In the genomic region with DNA sequence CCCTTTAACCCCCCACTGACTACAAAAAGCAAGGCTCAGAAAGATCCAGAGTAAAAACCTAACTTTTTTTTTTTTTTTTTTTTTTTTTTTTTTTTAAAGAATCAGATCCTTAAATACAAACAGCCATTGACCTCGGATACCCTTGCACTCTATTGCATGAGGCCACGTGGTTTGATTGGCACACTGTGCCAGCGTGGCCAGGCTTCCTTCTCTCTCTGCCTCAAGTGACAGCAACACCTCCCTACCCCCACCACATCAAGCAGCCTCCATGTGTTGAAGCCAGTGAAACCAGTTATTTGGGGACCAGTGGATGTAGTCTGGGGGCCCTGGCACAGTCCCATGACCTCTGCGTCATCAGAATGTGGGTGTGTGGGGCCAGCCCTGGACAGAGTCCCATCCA, we compare ENCODE assay signal across 24 cellular contexts.
DNase-seq lines count a peak whose midpoint lies in the region; ATAC-seq and TF ChIP-seq lines count a peak whose summit lies in the region.
"Had no signal": no experiment of that assay in that cellular context is flagged by ENCODE, and none has a peak within 500 bp of the region (broad histone marks: within the 10 kb centered on the region; RNA-seq: fewer than 3 reads in every experiment).

No MANE protein-coding gene starts in this region.

- DNase-seq in activated T-cell treated with anti-CD3 and anti-CD28 coated beads, Interleukin-2, amount 50 U/mL, for 24 hours, result no peak
- no peak for DNase-seq in activated T-cell treated with anti-CD3 and anti-CD28 coated beads, Interleukin-2, amount 50 U/mL, for 1 hour
- peak; percentile 56 to 83 (median 78) for DNase-seq in right lobe of liver
- peak in 9 of 49 donors; percentile 12 to 41 (median 27) for DNase-seq in substantia nigra (lab: John Stamatoyannopoulos, UW)
- no peak for DNase-seq in SK-N-DZ (ENCODE audit: low spot score)
- DNase-seq in stimulated activated CD8-positive, alpha-beta memory T cell treated with anti-CD3 and anti-CD28 coated beads, Interleukin-4, amount 100 ng/mL, for 48 hours, result no peak
- DNase-seq in stimulated activated naive CD8-positive, alpha-beta T cell treated with anti-CD3 and anti-CD28 coated beads, Interleukin-15, Interleukin-2, amounts not matched to agents 100 U/mL and 50 U/mL, for 24 hours, result no peak
- DNase-seq: activated CD4-positive, alpha-beta memory T cell treated with anti-CD3 and anti-CD28 coated beads, Interleukin-2, amount 10 ng/mL, durations not matched to agents 7 days and 5 days; activated naive CD4-positive, alpha-beta T cell treated with anti-CD3 and anti-CD28 coated beads for 36 hours; central memory CD4-positive, alpha-beta T cell; DMS153; foreskin keratinocyte; GDM1; HFFc6; kidney glomerular epithelial cell; NCI-H146; NCI-H2227 treated with DMSO at 0.1 percent for 48 hours; Peyer's patch; uterus; WERI-Rb-1 had no signal

- no peak for TF ChIP-seq POLR2A in right lobe of liver (IDR thresholded peaks at IDR 0.05)

- no peak for TF ChIP-seq CTCF in right lobe of liver (IDR thresholded peaks at IDR 0.05)

- H3K36me3 Mint-ChIP-seq in activated T-cell treated with anti-CD3 and anti-CD28 coated beads, Interleukin-2, amount 50 U/mL, for 24 hours (ENCODE audit: low read depth), result peaks cover 85% of the 10 kb centered on the region
- peaks cover 80% of the 10 kb centered on the region for H3K36me3 Mint-ChIP-seq in dendritic cell treated with granulocyte-macrophage colony-stimulating factor and Interleukin-4, amounts not matched to agents 40 ng/mL and 50 ng/mL, for 4 days (ENCODE audit: low read depth)

- intact Hi-C loops in dendritic cell treated with granulocyte-macrophage colony-stimulating factor and Interleukin-4, amounts not matched to agents 40 ng/mL and 50 ng/mL, for 4 days (cut with micrococcal nuclease), result no loop called here
- intact Hi-C loops in right lobe of liver (cut with DNase I), result no loop called here

- no peaks in the 10 kb centered on the region for H3K9me3 Mint-ChIP-seq in activated T-cell treated with anti-CD3 and anti-CD28 coated beads, Interleukin-2, amount 50 U/mL, for 24 hours
- H3K9me3 Mint-ChIP-seq in dendritic cell treated with granulocyte-macrophage colony-stimulating factor and Interleukin-4, amounts not matched to agents 40 ng/mL and 50 ng/mL, for 4 days, result no peaks in the 10 kb centered on the region
- H3K9me3 Mint-ChIP-seq: activated CD4-positive, alpha-beta memory T cell treated with anti-CD3 and anti-CD28 coated beads, Interleukin-2, amount 10 ng/mL, durations not matched to agents 7 days and 5 days; activated naive CD4-positive, alpha-beta T cell treated with anti-CD3 and anti-CD28 coated beads for 36 hours; HFFc6; neural crest cell had no signal

- WGBS in right lobe of liver (ENCODE audit: insufficient coverage, low coverage, low lambda C conversion rate, missing lambda C conversion rate), result 19% methylated on average over 3 of the region's 4 CpGs

- peaks cover 0 to 3% (median 0%) of the 10 kb centered on the region in 4 donors for H3K36me3 ChIP-seq in right lobe of liver
- H3K36me3 ChIP-seq: uterus had no signal

- peak; percentile 90 to 97 (median 94) for ATAC-seq in right lobe of liver
- ATAC-seq in stimulated activated naive CD8-positive, alpha-beta T cell treated with anti-CD3 and anti-CD28 coated beads, Interleukin-15, Interleukin-2, amounts not matched to agents 100 U/mL and 50 U/mL, for 24 hours, result no peak
- ATAC-seq: foreskin keratinocyte had no signal

- peak overlapping the region in 2 of 3 donors; percentile 44 to 52 for H3K27ac ChIP-seq in right lobe of liver
- H3K27ac ChIP-seq in substantia nigra (ENCODE audit: low read depth, low read length, poor library complexity, severe bottlenecking), result peak overlapping the region; percentile 59
- H3K27ac ChIP-seq: foreskin keratinocyte, HL-60, Peyer's patch, SK-N-MC, uterus, WERI-Rb-1 had no signal

- H3K4me3 Mint-ChIP-seq in activated T-cell treated with anti-CD3 and anti-CD28 coated beads, Interleukin-2, amount 50 U/mL, for 24 hours, result no peak overlapping the region
- no peak overlapping the region for H3K4me3 Mint-ChIP-seq in dendritic cell treated with granulocyte-macrophage colony-stimulating factor and Interleukin-4, amounts not matched to agents 40 ng/mL and 50 ng/mL, for 4 days
- H3K4me3 Mint-ChIP-seq: activated CD4-positive, alpha-beta memory T cell treated with anti-CD3 and anti-CD28 coated beads, Interleukin-2, amount 10 ng/mL, durations not matched to agents 7 days and 5 days; activated naive CD4-positive, alpha-beta T cell treated with anti-CD3 and anti-CD28 coated beads for 36 hours; HFFc6; neural crest cell had no signal

- H3K27me3 ChIP-seq in right lobe of liver, result no peaks in the 10 kb centered on the region
- H3K27me3 ChIP-seq: foreskin keratinocyte, Peyer's patch, uterus had no signal

- peak overlapping the region; percentile 39 for H3K27ac Mint-ChIP-seq in activated T-cell treated with anti-CD3 and anti-CD28 coated beads, Interleukin-2, amount 50 U/mL, for 24 hours
- H3K27ac Mint-ChIP-seq in dendritic cell treated with granulocyte-macrophage colony-stimulating factor and Interleukin-4, amounts not matched to agents 40 ng/mL and 50 ng/mL, for 4 days, result peak overlapping the region; percentile 37
- H3K27ac Mint-ChIP-seq: activated CD4-positive, alpha-beta memory T cell treated with anti-CD3 and anti-CD28 coated beads, Interleukin-2, amount 10 ng/mL, durations not matched to agents 7 days and 5 days; HFFc6 had no signal

- peaks cover 0 to 16% (median 4%) of the 10 kb centered on the region in 4 donors for H3K4me1 ChIP-seq in right lobe of liver
- H3K4me1 ChIP-seq: Peyer's patch, uterus had no signal

- H3K27me3 Mint-ChIP-seq in activated T-cell treated with anti-CD3 and anti-CD28 coated beads, Interleukin-2, amount 50 U/mL, for 24 hours, result no peaks in the 10 kb centered on the region
- H3K27me3 Mint-ChIP-seq in dendritic cell treated with granulocyte-macrophage colony-stimulating factor and Interleukin-4, amounts not matched to agents 40 ng/mL and 50 ng/mL, for 4 days, result no peaks in the 10 kb centered on the region
- H3K27me3 Mint-ChIP-seq: activated CD4-positive, alpha-beta memory T cell treated with anti-CD3 and anti-CD28 coated beads, Interleukin-2, amount 10 ng/mL, durations not matched to agents 7 days and 5 days had no signal

- no peaks in the 10 kb centered on the region for H3K9me3 ChIP-seq in right lobe of liver
- H3K9me3 ChIP-seq: Peyer's patch, uterus had no signal

- H3K4me3 ChIP-seq in right lobe of liver, result no peak overlapping the region
- H3K4me3 ChIP-seq: Peyer's patch, SK-N-MC, uterus had no signal

- peaks cover 2% of the 10 kb centered on the region for H3K4me1 Mint-ChIP-seq in activated T-cell treated with anti-CD3 and anti-CD28 coated beads, Interleukin-2, amount 50 U/mL, for 24 hours (ENCODE audit: low read depth)
- H3K4me1 Mint-ChIP-seq in dendritic cell treated with granulocyte-macrophage colony-stimulating factor and Interleukin-4, amounts not matched to agents 40 ng/mL and 50 ng/mL, for 4 days (ENCODE audit: low read depth), result peaks cover 32% of the 10 kb centered on the region
- H3K4me1 Mint-ChIP-seq: activated CD4-positive, alpha-beta memory T cell treated with anti-CD3 and anti-CD28 coated beads, Interleukin-2, amount 10 ng/mL, durations not matched to agents 7 days and 5 days had no signal

Comparison
In these comparisons a context has a peak if more than half of its experiments do, and no peak if none do; other contexts are left out.
1. DNase-seq: peak in right lobe of liver (3 of 3); none in activated T-cell treated with anti-CD3 and anti-CD28 coated beads, Interleukin-2, amount 50 U/mL, for 24 hours (single experiment), activated T-cell treated with anti-CD3 and anti-CD28 coated beads, Interleukin-2, amount 50 U/mL, for 1 hour (single experiment), SK-N-DZ (single experiment), stimulated activated CD8-positive, alpha-beta memory T cell treated with anti-CD3 and anti-CD28 coated beads, Interleukin-4, amount 100 ng/mL, for 48 hours (single experiment) and stimulated activated naive CD8-positive, alpha-beta T cell treated with anti-CD3 and anti-CD28 coated beads, Interleukin-15, Interleukin-2, amounts not matched to agents 100 U/mL and 50 U/mL, for 24 hours (single experiment).